In the genomic region with DNA sequence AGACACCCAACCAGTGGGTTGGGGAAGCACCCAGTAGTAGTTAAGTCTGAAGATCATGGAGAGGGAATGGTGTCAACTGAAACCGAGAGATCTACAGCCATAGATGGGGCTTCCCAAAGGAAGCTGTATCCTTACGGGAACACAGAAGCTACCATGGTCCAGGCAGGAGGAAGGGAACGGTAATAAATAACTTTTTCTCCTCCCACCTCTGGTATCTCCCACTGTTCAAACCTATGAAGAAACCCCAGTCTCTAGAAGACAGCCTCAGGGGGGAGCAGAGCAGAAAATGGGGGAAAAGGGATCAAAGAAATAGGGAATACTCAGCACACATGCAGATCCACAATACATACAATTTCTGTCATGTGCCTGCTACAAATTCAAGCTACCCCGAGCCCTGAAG, we compare ENCODE assay signal across 7 cellular contexts.
"Had no signal": no experiment of that assay in that cellular context is flagged by ENCODE, and none has a peak within 500 bp of the region (broad histone marks: within the 10 kb centered on the region; RNA-seq: fewer than 3 reads in every experiment).

No MANE protein-coding gene starts in this region.

- DNase-seq: GOT3, H7, KBM-7 had no signal

- ATAC-seq: HepG2 had no signal

- H3K4me3 ChIP-seq: GM23248, HAP-1 had no signal

- H3K4me1 ChIP-seq: HAP-1 had no signal

- H3K27ac ChIP-seq: GM23248, HL-60 had no signal

- H3K36me3 ChIP-seq: HAP-1 had no signal

- H3K9ac ChIP-seq: GM23248 had no signal
